Comparison of ENCODE assay signal across 10 cellular contexts in genomic region chr17:8138366-8138671, GRCh38. TPM values are rescaled to one million over a fixed set of nuclear protein-coding genes. Genes with fewer than 3 reads are reported as not detected.
A peak's percentile ranks its signal among the peaks of the same experiment; 100 is the strongest.
DNase-seq lines count a peak whose midpoint lies in the region; ATAC-seq and TF ChIP-seq lines count a peak whose summit lies in the region.
"Had no signal": no experiment of that assay in that cellular context is flagged by ENCODE, and none has a peak within 500 bp of the region (broad histone marks: within the 10 kb centered on the region; RNA-seq: fewer than 3 reads in every experiment).

No MANE protein-coding gene starts in this region.

- no peaks in the 10 kb centered on the region for H3K4me1 Mint-ChIP-seq in CD4-positive, alpha-beta T cell (ENCODE audit: low read depth)

- H3K9me3 ChIP-seq in CD4-positive, alpha-beta T cell (ENCODE audit: control insufficient read depth, low read length): no peaks in the 10 kb centered on the region
- H3K9me3 ChIP-seq in HUES64 (ENCODE audit: insufficient read depth, low read depth, low read length) (no peaks in the 10 kb centered on the region), endocrine pancreas (ENCODE audit: control insufficient read depth, low read length) (no peaks in the 10 kb centered on the region), neutrophil (no peaks in the 10 kb centered on the region)

- no peak overlapping the region for H3K4me3 Mint-ChIP-seq in CD4-positive, alpha-beta T cell

- no peaks in the 10 kb centered on the region for H3K9me3 Mint-ChIP-seq in CD4-positive, alpha-beta T cell
- H3K9me3 Mint-ChIP-seq: activated naive CD4-positive, alpha-beta T cell treated with anti-CD3 and anti-CD28 coated beads, Interleukin-2, amount 50 U/mL, for 72 hours had no signal

- POLR2A ChIA-PET in CD4-positive, alpha-beta T cell (lab: Charles Lee): interaction anchor here (0.6 to 5.6 kb wide), 21 partner anchors 10 to 157 kb away, joined by 3 to 105 read pairs (median 13); partner anchors contain the start of genes ALOXE3, AURKB, BORCS6 and CTC1

- no peak for TF ChIP-seq CTCF in CD4-positive, alpha-beta T cell (IDR thresholded peaks at IDR 0.05)
- TF ChIP-seq CTCF in neutrophil (IDR thresholded peaks at IDR 0.05): no peak

- H3K36me3 Mint-ChIP-seq in CD4-positive, alpha-beta T cell (ENCODE audit: low read depth): peaks cover 32% of the 10 kb centered on the region

- no peak for ATAC-seq in CD4-positive, alpha-beta T cell (ENCODE audit: poor library complexity)
- ATAC-seq in GM18519 (IDR thresholded peaks at IDR 0.05; ENCODE audit: low FRiP score, unreplicated experiment): no peak

- DNase-seq in CD4-positive, alpha-beta T cell: no peak
- DNase-seq in NCI-H2196 treated with DMSO at 0.1 percent for 48 hours (lab: John Stamatoyannopoulos, UW; ENCODE audit: unreplicated experiment) (no peak), NCI-H187 (lab: John Stamatoyannopoulos, UW) (no peak), SKM-1 (lab: John Stamatoyannopoulos, UW; ENCODE audit: unreplicated experiment) (no peak)

- intact Hi-C loops in CD4-positive, alpha-beta T cell (cut with DNase I, micrococcal nuclease): loop anchor here (1.0 to 5.0 kb wide), 11 partner anchors 12 to 162 kb away; partner anchors contain the start of gene HES7 (in 1 of the 2)

- CTCF ChIA-PET in CD4-positive, alpha-beta T cell (lab: Charles Lee): interaction anchor here (0.9 to 4.6 kb wide), 26 partner anchors 8 to 162 kb away, joined by 3 to 42 read pairs (median 6); partner anchors contain the start of genes ALOXE3, BORCS6, CTC1 and HES7

- H3K9ac ChIP-seq in HUES64 (ENCODE audit: low read depth, low read length): peak overlapping the region; percentile 59
- H3K9ac ChIP-seq in endocrine pancreas (ENCODE audit: control insufficient read depth, insufficient read depth, low read length): no peak overlapping the region

- peak overlapping the region; percentile 67 for H3K4me3 ChIP-seq in HUES64 (ENCODE audit: low read length)
- H3K4me3 ChIP-seq in endocrine pancreas (ENCODE audit: control insufficient read depth, insufficient read depth, low read length): peak overlapping the region; percentile 55
- H3K4me3 ChIP-seq in neutrophil (ENCODE audit: low read depth in 1 of 2, low read length in 1 of 2): peak overlapping the region; percentile 38 to 63

- H3K27ac ChIP-seq in CD4-positive, alpha-beta T cell (ENCODE audit: low read depth, low read length): peak overlapping the region; percentile 71
- H3K27ac ChIP-seq in HUES64 (ENCODE audit: low read depth, low read length) (no peak overlapping the region), neutrophil (peak overlapping the region; percentile 53)

- H3K27me3 Mint-ChIP-seq in CD4-positive, alpha-beta T cell: no peaks in the 10 kb centered on the region

- WGBS in HUES64: 1% methylated on average over 7 of the region's 7 CpGs

- H3K36me3 ChIP-seq in HUES64 (ENCODE audit: insufficient read depth, low read length) (peaks cover 27% of the 10 kb centered on the region), endocrine pancreas (ENCODE audit: control insufficient read depth, insufficient read depth, low read length) (no peaks in the 10 kb centered on the region), neutrophil (no peaks in the 10 kb centered on the region)

- H3K4me1 ChIP-seq in HUES64 (ENCODE audit: insufficient read depth, low read length): peaks cover 5% of the 10 kb centered on the region
- no peaks in the 10 kb centered on the region for H3K4me1 ChIP-seq in endocrine pancreas (ENCODE audit: control insufficient read depth, insufficient read depth, low read length)
- peaks cover 25 to 29% of the 10 kb centered on the region in 2 experiments for H3K4me1 ChIP-seq in neutrophil (ENCODE audit: control insufficient read depth in 1 of 2, insufficient read depth in 1 of 2, low read depth in 1 of 2, low read length in 1 of 2)

- no peaks in the 10 kb centered on the region for H3K27me3 ChIP-seq in CD4-positive, alpha-beta T cell (ENCODE audit: control insufficient read depth, insufficient read depth, low read length)
- H3K27me3 ChIP-seq in HUES64 (ENCODE audit: insufficient read depth, low read length) (peaks cover 12% of the 10 kb centered on the region), endocrine pancreas (ENCODE audit: control insufficient read depth, insufficient read depth, low read length) (no peaks in the 10 kb centered on the region), neutrophil (peaks cover 40% of the 10 kb centered on the region)

- H3K27ac Mint-ChIP-seq in CD4-positive, alpha-beta T cell: no peak overlapping the region
- H3K27ac Mint-ChIP-seq: activated naive CD4-positive, alpha-beta T cell treated with anti-CD3 and anti-CD28 coated beads, Interleukin-2, amount 50 U/mL, for 72 hours had no signal

RNA-seq across cellular contexts. Expression of gene PER1, which starts 13.9 kb away (rescaled TPM):
- 1,000 to 10,000 TPM; 1,723 to 1,794 TPM for total RNA-seq in CD4-positive, alpha-beta T cell
- polyA plus RNA-seq in HUES64 (2013, experiment 1 of 2): 14.0 TPM
- polyA plus RNA-seq in HUES64 (2013, experiment 2 of 2): 18.1 TPM

RNA-seq across cellular contexts. Expression of gene HES7, which starts 14.4 kb away (rescaled TPM):
- under 1 TPM; 0.52 to 0.53 TPM for total RNA-seq in CD4-positive, alpha-beta T cell
- 0.85 TPM for polyA plus RNA-seq in HUES64 (2013, experiment 1 of 2)
- polyA plus RNA-seq in HUES64 (2013, experiment 2 of 2): 0.89 TPM

RNA-seq across cellular contexts. Expression of gene ALOXE3, which starts 20.0 kb away (rescaled TPM):
- under 1 TPM; 0.81 to 0.91 TPM for total RNA-seq in CD4-positive, alpha-beta T cell
- not detected for polyA plus RNA-seq in HUES64 (2013, experiment 1 of 2)
- not detected for polyA plus RNA-seq in HUES64 (2013, experiment 2 of 2)
- total RNA-seq: osteocyte had no signal

RNA-seq across cellular contexts. Expression of gene VAMP2, which starts 24.4 kb away (rescaled TPM):
- total RNA-seq in CD4-positive, alpha-beta T cell: 100 to 1,000 TPM; 351 to 366 TPM
- polyA plus RNA-seq in HUES64 (2013, experiment 1 of 2): 14.3 TPM
- polyA plus RNA-seq in HUES64 (2013, experiment 2 of 2): 18.9 TPM

RNA-seq across cellular contexts. Expression of gene TMEM107, which starts 37.9 kb away (rescaled TPM):
- total RNA-seq in CD4-positive, alpha-beta T cell: 10 to 100 TPM; 12.2 to 12.9 TPM
- polyA plus RNA-seq in HUES64 (2013, experiment 1 of 2): 29.8 TPM
- polyA plus RNA-seq in HUES64 (2013, experiment 2 of 2): 35.4 TPM
